10 cellular contexts compared by ENCODE assay signal in genomic region chr1:90402893-90403849, GRCh38.
DNase-seq lines count a peak whose midpoint lies in the region; ATAC-seq, FAIRE-seq and TF ChIP-seq lines count a peak whose summit lies in the region.
"Had no signal": no experiment of that assay in that cellular context is flagged by ENCODE, and none has a peak within 500 bp of the region (broad histone marks: within the 10 kb centered on the region; RNA-seq: fewer than 3 reads in every experiment).

No MANE protein-coding gene starts in this region.

- no peaks in the 10 kb centered on the region for H3K23me2 ChIP-seq in H1 (ENCODE audit: low read depth, low read length)

- POLR2A ChIA-PET in H1 (lab: Charles Lee; ENCODE audit: partially characterized antibody), result no interaction called here

- H3K4me3 ChIP-seq in H1 (ENCODE audit: extremely low read depth in 1 of 4, insufficient read depth in 2 of 4, low read depth in 3 of 4, low read length in 4 of 4), result no peak overlapping the region
- H3K4me3 ChIP-seq: thyroid gland had no signal

- H3K4ac ChIP-seq in H1 (replicated peaks; ENCODE audit: insufficient read length, low read depth, low read length), result no peak overlapping the region

- no peak overlapping the region for H2BK5ac ChIP-seq in H1 (ENCODE audit: low read depth, low read length)

- H4K5ac ChIP-seq in H1 (ENCODE audit: insufficient read length, low read depth, low read length), result no peak overlapping the region

- CTCF ChIA-PET in H1 (lab: Charles Lee; ENCODE audit: partially characterized antibody), result interaction anchor here (0.6 to 1.4 kb wide), 3 partner anchors 30 to 160 kb away, joined by 3 read pairs; no protein-coding TSS in a partner anchor

- H2BK12ac ChIP-seq in H1 (ENCODE audit: low read depth, low read length), result no peak overlapping the region

- peaks cover 0 to 7% (median under 1%) of the 10 kb centered on the region in 4 experiments; a peak in 1 of 7 replicates for H3K4me1 ChIP-seq in H1 (replicated peaks in 1 of 4; ENCODE audit: control insufficient read depth in 3 of 4, insufficient read depth in 4 of 4, low read length in 3 of 4)

- no peak overlapping the region for H3K27ac ChIP-seq in H1 (ENCODE audit: low read depth, low read length)
- H3K27ac ChIP-seq: thyroid gland had no signal

- no peak overlapping the region for H4K8ac ChIP-seq in H1 (ENCODE audit: extremely low read depth, insufficient read depth, low read length)

- no peak overlapping the region for H2AK5ac ChIP-seq in H1 (ENCODE audit: low read depth, low read length)

- FAIRE-seq in H1 (lab: Jason Lieb, UNC), result peak; percentile 28

- H3K18ac ChIP-seq in H1 (ENCODE audit: extremely low read depth, low read length), result no peak overlapping the region

- ATAC-seq in GM21447 (IDR thresholded peaks at IDR 0.05; ENCODE audit: unreplicated experiment) (no peak), HG03442 (IDR thresholded peaks at IDR 0.05; ENCODE audit: unreplicated experiment) (no peak)

- H3K36me3 ChIP-seq in H1 (ENCODE audit: control insufficient read depth in 2 of 4, insufficient read depth in 4 of 4, low read length in 3 of 4), result no peaks in the 10 kb centered on the region
- H3K36me3 ChIP-seq: thyroid gland had no signal

- DNase-seq in ELR (ENCODE audit: low read depth) (peak; percentile 99), NCI-H2227 treated with DMSO at 0.1 percent for 48 hours (lab: John Stamatoyannopoulos, UW) (peak; percentile 9), H1 (ENCODE audit: low read depth in 1 of 2, low spot score in 2 of 2) (peak in 1 of 2 experiments; percentile 56), non-pigmented ciliary epithelial cell (ENCODE audit: low read depth) (peak; percentile 96), medulla oblongata (ENCODE audit: extremely low spot score) (no peak), SIG-M5 (lab: John Stamatoyannopoulos, UW) (no peak)
- DNase-seq: NCI-H524 treated with DMSO at 0.1 percent for 48 hours, thyroid gland had no signal

- H2BK120ac ChIP-seq in H1 (replicated peaks; ENCODE audit: low read depth, low read length), result no peak overlapping the region

- H3K79me1 ChIP-seq in H1 (ENCODE audit: low read depth, low read length), result no peaks in the 10 kb centered on the region

- no peak overlapping the region for H2BK15ac ChIP-seq in H1 (ENCODE audit: low read length)

- H3K9me3 ChIP-seq in H1 (ENCODE audit: insufficient read depth in 2 of 2, low read depth in 1 of 2, low read length in 1 of 2), result no peaks in the 10 kb centered on the region
- H3K9me3 ChIP-seq: thyroid gland had no signal

- no peak overlapping the region for H3K56ac ChIP-seq in H1 (replicated peaks; ENCODE audit: insufficient read length, low read depth, low read length)

- no peak overlapping the region for H3K9ac ChIP-seq in H1 (replicated peaks in 1 of 4; ENCODE audit: extremely low read depth in 1 of 4, low read depth in 3 of 4, low read length in 3 of 4)

- H3K27me3 ChIP-seq in H1 (replicated peaks in 1 of 4; ENCODE audit: control insufficient read depth in 3 of 4, extremely low read depth in 1 of 4, insufficient read depth in 3 of 4, low read length in 3 of 4), result no peaks in the 10 kb centered on the region
- H3K27me3 ChIP-seq: thyroid gland had no signal

- no peak for TF ChIP-seq POLR2A in H1 (IDR thresholded peaks at IDR 0.05; ENCODE audit: control extremely low read depth in 1 of 2, low read depth in 2 of 2, low read length in 2 of 2)

- H4K91ac ChIP-seq in H1 (replicated peaks; ENCODE audit: insufficient read length, low read length), result no peak overlapping the region

- no peaks in the 10 kb centered on the region for H3K79me2 ChIP-seq in H1 (ENCODE audit: control insufficient read depth in 1 of 2, insufficient read depth in 2 of 2, low read length in 2 of 2)

- no peak overlapping the region for H3K4me2 ChIP-seq in H1 (ENCODE audit: insufficient read depth in 1 of 2, low read depth in 2 of 2, low read length in 2 of 2)

- H2BK20ac ChIP-seq in H1 (ENCODE audit: low read length), result no peak overlapping the region

- no peaks in the 10 kb centered on the region for H4K20me1 ChIP-seq in H1 (replicated peaks in 1 of 2; ENCODE audit: control insufficient read depth in 1 of 2, insufficient read depth in 2 of 2, low read length in 2 of 2)

- no peak overlapping the region for H3K23ac ChIP-seq in H1 (ENCODE audit: insufficient read length)

- TF ChIP-seq EP300 in H1 (IDR thresholded peaks at IDR 0.05; ENCODE audit: borderline replicate concordance in 1 of 2, low read depth in 2 of 2, low read length in 2 of 2), result no peak

- WGBS in H1 (ENCODE audit: extremely low coverage in 1 of 2, insufficient coverage in 1 of 2, insufficient read length in 1 of 2, insufficient replicate concordance in 2 of 2, low coverage in 1 of 2, low lambda C conversion rate in 2 of 2, missing lambda C conversion rate in 1 of 2), 2 experiments, result 81% methylated on average over 5 of the region's 5 CpGs; no CpG with 5 or more reads in 1 of the 2 experiments

- no peak overlapping the region for H3K14ac ChIP-seq in H1 (ENCODE audit: insufficient read length)

- peak overlapping the region; percentile 43; the same call in 1 of the 2 replicates for H2AFZ ChIP-seq in H1 (ENCODE audit: low read length)

- TF ChIP-seq RAD21 in H1 (IDR thresholded peaks at IDR 0.05 in 1 of 2, conservative IDR thresholded peaks at IDR 0.05 in 1 of 2; ENCODE audit: low read depth in 2 of 2, low read length in 2 of 2), result no peak

- no peak for TF ChIP-seq CTCF in H1 (IDR thresholded peaks at IDR 0.05; ENCODE audit: control extremely low read depth in 1 of 3, insufficient read depth in 1 of 3, low read depth in 1 of 3, low read length in 3 of 3)

TF ChIP-seq in H1, 55 proteins besides CTCF, POLR2A, EP300 and RAD21:
- TF ChIP-seq CEBPB (IDR thresholded peaks at IDR 0.05; ENCODE audit: low read depth, low read length), result 0 out of 2 replicates have a peak, but pooled peaks have one; percentile 3
- no peak for TF ChIP-seq RFX5 (IDR thresholded peaks at IDR 0.05; ENCODE audit: borderline replicate concordance, low read depth, low read length)
- peak; percentile 89 for TF ChIP-seq JUND (IDR thresholded peaks at IDR 0.05; ENCODE audit: low read length)

Comparison
In these comparisons a context has a peak if more than half of its experiments do, and no peak if none do; other contexts are left out.
1. DNase-seq: peak in ELR (single experiment), NCI-H2227 treated with DMSO at 0.1 percent for 48 hours (single experiment) and non-pigmented ciliary epithelial cell (single experiment); none in medulla oblongata (single experiment) and SIG-M5 (single experiment).